In genomic region chr20:49867453-49868215, GRCh38 we compare ENCODE assay signal across 15 cellular contexts. TPM values are rescaled to one million over a fixed set of nuclear protein-coding genes. Genes with fewer than 3 reads are reported as not detected.
A peak's percentile ranks its signal among the peaks of the same experiment; 100 is the strongest.
DNase-seq lines count a peak whose midpoint lies in the region; FAIRE-seq and TF ChIP-seq lines count a peak whose summit lies in the region.
"Had no signal": no experiment of that assay in that cellular context is flagged by ENCODE, and none has a peak within 500 bp of the region (broad histone marks: within the 10 kb centered on the region; RNA-seq: fewer than 3 reads in every experiment).

No MANE protein-coding gene starts in this region.

- no peak overlapping the region for H2BK120ac ChIP-seq in mesendoderm (ENCODE audit: low read depth, low read length)

- H3K36me3 ChIP-seq in SJSA1, result peaks cover 12% of the 10 kb centered on the region
- H3K36me3 ChIP-seq in mesendoderm (ENCODE audit: control insufficient read depth, insufficient read depth, low read length), result no peaks in the 10 kb centered on the region

- intact Hi-C loops in CD14-positive monocyte (cut with micrococcal nuclease) (no loop called here), posterior cingulate gyrus (cut with DNase I) (no loop called here)
- intact Hi-C loops in activated T-helper 2 cell treated with anti-CD3 and anti-CD28 coated beads, Interferon-gamma antibody, Interleukin-2, Interleukin-4, amounts not matched to agents 10 μg/mL and 5 μg/mL and 100 μg/mL, durations not matched to agents 14 hours and 24 hours and 36 hours (cut with micrococcal nuclease), result no loop called here

- no peaks in the 10 kb centered on the region for H3K9me3 ChIP-seq in SJSA1 (replicated peaks)

- TF ChIP-seq POLR2A in GM12892 (IDR thresholded peaks at IDR 0.05; ENCODE audit: low read depth, low read length), result peak; percentile 38; the same call in 1 of the 2 replicates

- H3K23ac ChIP-seq in mesendoderm (ENCODE audit: low read length), result no peak overlapping the region

- DNase-seq in CD14-positive monocyte (ENCODE audit: low spot score), result no peak
- DNase-seq in GM12892 (ENCODE audit: insufficient read length), result no peak
- peak in 1 of 2 experiments; percentile 27 for DNase-seq in SJSA1 (ENCODE audit: low read depth in 1 of 2, low spot score in 2 of 2)
- peak; percentile 63 for DNase-seq in mesendoderm
- DNase-seq in NOMO-1 treated with dmso at 0.1 percent for 144 hours (lab: John Stamatoyannopoulos, UW; ENCODE audit: unreplicated experiment), result no peak
- DNase-seq in activated T-helper 2 cell treated with anti-CD3 and anti-CD28 coated beads, Interferon-gamma antibody, Interleukin-2, Interleukin-4, amounts not matched to agents 10 μg/mL and 5 μg/mL and 100 μg/mL, durations not matched to agents 14 hours and 24 hours and 36 hours (ENCODE audit: low spot score), result no peak
- DNase-seq in RKO (ENCODE audit: low spot score), result no peak
- DNase-seq in posterior cingulate gyrus, result no peak
- DNase-seq: activated CD4-positive, alpha-beta T cell treated with anti-CD3 and anti-CD28 coated beads, Interleukin-2, amount 10 ng/mL, durations not matched to agents 7 days and 5 days; amygdala; GOT3; NK-92 treated with Interleukin-12 subunit alpha and Interleukin-12 subunit beta, amount 100 ng/mL, for 24 hours; SHP77; substantia nigra had no signal

- no peak overlapping the region for H4K8ac ChIP-seq in mesendoderm (ENCODE audit: low read depth, low read length)

- H2BK5ac ChIP-seq in mesendoderm (ENCODE audit: low read length), result no peak overlapping the region

- H3K18ac ChIP-seq in mesendoderm (ENCODE audit: low read length), result no peak overlapping the region

- H3K4me1 Mint-ChIP-seq in CD14-positive monocyte, result peaks cover 14% of the 10 kb centered on the region
- H3K4me1 Mint-ChIP-seq in activated T-helper 2 cell treated with anti-CD3 and anti-CD28 coated beads, Interferon-gamma antibody, Interleukin-2, Interleukin-4, amounts not matched to agents 10 μg/mL and 5 μg/mL and 100 μg/mL, durations not matched to agents 14 hours and 24 hours and 36 hours (ENCODE audit: low read depth), result peaks cover 8% of the 10 kb centered on the region
- H3K4me1 Mint-ChIP-seq: activated CD4-positive, alpha-beta T cell treated with anti-CD3 and anti-CD28 coated beads, Interleukin-2, amount 10 ng/mL, durations not matched to agents 7 days and 5 days had no signal

- H3K27ac ChIP-seq in SJSA1 (peak overlapping the region; percentile 92), mesendoderm (ENCODE audit: low read depth, low read length) (no peak overlapping the region)

- no peaks in the 10 kb centered on the region for H3K27me3 Mint-ChIP-seq in CD14-positive monocyte (ENCODE audit: low read depth in 3 of 3)
- H3K27me3 Mint-ChIP-seq in activated T-helper 2 cell treated with anti-CD3 and anti-CD28 coated beads, Interferon-gamma antibody, Interleukin-2, Interleukin-4, amounts not matched to agents 10 μg/mL and 5 μg/mL and 100 μg/mL, durations not matched to agents 14 hours and 24 hours and 36 hours (ENCODE audit: low read depth), result no peaks in the 10 kb centered on the region
- H3K27me3 Mint-ChIP-seq: activated CD4-positive, alpha-beta T cell treated with anti-CD3 and anti-CD28 coated beads, Interleukin-2, amount 10 ng/mL, durations not matched to agents 7 days and 5 days had no signal

- peaks cover 67 to 87% of the 10 kb centered on the region in 2 donors for H3K36me3 Mint-ChIP-seq in CD14-positive monocyte
- peaks cover 38% of the 10 kb centered on the region for H3K36me3 Mint-ChIP-seq in activated T-helper 2 cell treated with anti-CD3 and anti-CD28 coated beads, Interferon-gamma antibody, Interleukin-2, Interleukin-4, amounts not matched to agents 10 μg/mL and 5 μg/mL and 100 μg/mL, durations not matched to agents 14 hours and 24 hours and 36 hours (ENCODE audit: low read depth)

- no peaks in the 10 kb centered on the region for H3K79me1 ChIP-seq in mesendoderm (ENCODE audit: low read length)

- no peak overlapping the region for H3K4me2 ChIP-seq in mesendoderm (ENCODE audit: low read length)

- no peaks in the 10 kb centered on the region for H3K79me2 ChIP-seq in mesendoderm (ENCODE audit: control insufficient read depth, insufficient read depth, low read length)

- peak; percentile 67 for FAIRE-seq in GM12892 (lab: Jason Lieb, UNC)
- FAIRE-seq: frontal cortex had no signal

- H3K4me1 ChIP-seq in SJSA1 (replicated peaks), result peaks cover 55% of the 10 kb centered on the region
- peaks cover 2% of the 10 kb centered on the region for H3K4me1 ChIP-seq in mesendoderm (ENCODE audit: control insufficient read depth, low read depth, low read length)

- no peak overlapping the region for H3K9ac ChIP-seq in mesendoderm (ENCODE audit: low read length)

- no peak overlapping the region for H4K5ac ChIP-seq in mesendoderm (ENCODE audit: low read length)

- H3K27me3 ChIP-seq in SJSA1 (replicated peaks) (no peaks in the 10 kb centered on the region), mesendoderm (ENCODE audit: insufficient read depth, low read length, poor library complexity) (no peaks in the 10 kb centered on the region)

- peak overlapping the region in 4 of 7 donors; percentile 3 to 63 (median 16) for H3K27ac Mint-ChIP-seq in CD14-positive monocyte
- no peak overlapping the region for H3K27ac Mint-ChIP-seq in activated T-helper 2 cell treated with anti-CD3 and anti-CD28 coated beads, Interferon-gamma antibody, Interleukin-2, Interleukin-4, amounts not matched to agents 10 μg/mL and 5 μg/mL and 100 μg/mL, durations not matched to agents 14 hours and 24 hours and 36 hours
- H3K27ac Mint-ChIP-seq: activated CD4-positive, alpha-beta T cell treated with anti-CD3 and anti-CD28 coated beads, Interleukin-2, amount 10 ng/mL, durations not matched to agents 7 days and 5 days had no signal

- H3K4ac ChIP-seq in mesendoderm (ENCODE audit: low read depth, low read length), result no peak overlapping the region

- no peak overlapping the region for H3K56ac ChIP-seq in mesendoderm (ENCODE audit: low read length)

- H2AK5ac ChIP-seq in mesendoderm (ENCODE audit: low read length), result no peak overlapping the region

- H2BK15ac ChIP-seq in mesendoderm (replicated peaks; ENCODE audit: low read depth), result no peak overlapping the region

- no peak overlapping the region for H3K4me3 Mint-ChIP-seq in CD14-positive monocyte
- H3K4me3 Mint-ChIP-seq in activated T-helper 2 cell treated with anti-CD3 and anti-CD28 coated beads, Interferon-gamma antibody, Interleukin-2, Interleukin-4, amounts not matched to agents 10 μg/mL and 5 μg/mL and 100 μg/mL, durations not matched to agents 14 hours and 24 hours and 36 hours (ENCODE audit: low read depth), result no peak overlapping the region
- H3K4me3 Mint-ChIP-seq: activated CD4-positive, alpha-beta T cell treated with anti-CD3 and anti-CD28 coated beads, Interleukin-2, amount 10 ng/mL, durations not matched to agents 7 days and 5 days had no signal

- TF ChIP-seq CTCF in CD14-positive monocyte (IDR thresholded peaks at IDR 0.05), result no peak

- WGBS in mesendoderm (ENCODE audit: extremely low coverage, insufficient coverage, low lambda C conversion rate), result no CpG with 5 or more reads among the region's 9 CpGs

- H3K9me3 Mint-ChIP-seq in CD14-positive monocyte, result no peaks in the 10 kb centered on the region
- no peaks in the 10 kb centered on the region for H3K9me3 Mint-ChIP-seq in activated T-helper 2 cell treated with anti-CD3 and anti-CD28 coated beads, Interferon-gamma antibody, Interleukin-2, Interleukin-4, amounts not matched to agents 10 μg/mL and 5 μg/mL and 100 μg/mL, durations not matched to agents 14 hours and 24 hours and 36 hours
- H3K9me3 Mint-ChIP-seq: activated CD4-positive, alpha-beta T cell treated with anti-CD3 and anti-CD28 coated beads, Interleukin-2, amount 10 ng/mL, durations not matched to agents 7 days and 5 days had no signal

- H3K4me3 ChIP-seq in SJSA1 (no peak overlapping the region), mesendoderm (ENCODE audit: low read length) (no peak overlapping the region)

RNA-seq across cellular contexts. Expression of gene SPATA2, which starts 47.7 kb away (rescaled TPM):
- polyA plus RNA-seq in CD14-positive monocyte, result 1 to 10 TPM; 1.9 to 3.9 TPM
- 3.6 TPM for polyA plus RNA-seq in GM12892 (2012; ENCODE audit: missing spikeins)
- 2.5 and 3.5 TPM in 2 replicates for total RNA-seq in SJSA1 (2014; rRNA removed; shearing (Covaris generic))
- polyA plus RNA-seq in mesendoderm (2013, experiment 1 of 2), result 10.0 TPM
- polyA plus RNA-seq in mesendoderm (2013, experiment 2 of 2), result 9.6 TPM
- 8.3 and 8.5 TPM in 2 replicates for total RNA-seq in activated T-helper 2 cell treated with anti-CD3 and anti-CD28 coated beads, Interferon-gamma antibody, Interleukin-2, Interleukin-4, amounts not matched to agents 10 μg/mL and 5 μg/mL and 100 μg/mL, durations not matched to agents 14 hours and 24 hours and 36 hours

RNA-seq across cellular contexts. Expression of gene SLC9A8, which starts 55.0 kb away (rescaled TPM):
- polyA plus RNA-seq in CD14-positive monocyte, result 1 to 10 TPM; 3.0 to 3.3 TPM
- 5.0 TPM for polyA plus RNA-seq in GM12892 (2012; ENCODE audit: missing spikeins)
- 0.97 and 5.5 TPM in 2 replicates for total RNA-seq in SJSA1 (2014; rRNA removed; shearing (Covaris generic))
- 3.4 TPM for polyA plus RNA-seq in mesendoderm (2013, experiment 1 of 2)
- polyA plus RNA-seq in mesendoderm (2013, experiment 2 of 2), result 3.3 TPM
- total RNA-seq in activated T-helper 2 cell treated with anti-CD3 and anti-CD28 coated beads, Interferon-gamma antibody, Interleukin-2, Interleukin-4, amounts not matched to agents 10 μg/mL and 5 μg/mL and 100 μg/mL, durations not matched to agents 14 hours and 24 hours and 36 hours, result 16.4 and 18.7 TPM in 2 replicates
